ENCODE assay signal across 1 cellular context in genomic region chr19:58466760-58467589, GRCh38.
TF ChIP-seq lines count a peak whose summit lies in the region.

TSS of gene ZNF324 (plus strand) at chr19:58467080. CDS start at chr19:58469186, 2,106 bp downstream.

TF ChIP-seq in HEK293, 187 proteins besides CTCF, POLR2A, EP300 and RAD21 (continued from another document and continues in another):
- TF ChIP-seq ZBTB6 (tag by site-specific recombination; IDR thresholded peaks at IDR 0.05) (no peak), ZBTB11 (tag by site-specific recombination; conservative IDR thresholded peaks at IDR 0.05; ENCODE audit: low read depth) (peak; percentile 89), ZNF140 (tag by site-specific recombination; IDR thresholded peaks at IDR 0.05) (no peak), YY1 (tag by site-specific recombination; IDR thresholded peaks at IDR 0.05) (peak; percentile 62; the same call in 1 of the 2 replicates), HOXC10 (CRISPR knock-in tag; IDR thresholded peaks at IDR 0.05) (peak; percentile 73), ZNF518A (tag by site-specific recombination; conservative IDR thresholded peaks at IDR 0.05; ENCODE audit: low read depth) (no peak), ZNF146 (tag by site-specific recombination; IDR thresholded peaks at IDR 0.05) (no peak), ZNF398 (tag by site-specific recombination; IDR thresholded peaks at IDR 0.05) (peak; percentile 51; the same call in 1 of the 2 replicates), KLF8 (tag by site-specific recombination; IDR thresholded peaks at IDR 0.05) (0 out of 2 replicates have a peak, but pooled peaks have one; percentile 44), ZNF843 (tag by site-specific recombination; IDR thresholded peaks at IDR 0.05) (peak; percentile 49; the same call in 1 of the 2 replicates), ZXDB (tag by site-specific recombination; IDR thresholded peaks at IDR 0.05) (peak; percentile 69), ZSCAN23 (tag by site-specific recombination; IDR thresholded peaks at IDR 0.05) (no peak), SCRT2 (tag by site-specific recombination; IDR thresholded peaks at IDR 0.05) (0 out of 2 replicates have a peak, but pooled peaks have one; percentile 30), BCL11B (tag by site-specific recombination; IDR thresholded peaks at IDR 0.05; ENCODE audit: low read depth) (peak; percentile 67; the same call in 1 of the 2 replicates), ZNF335 (tag by site-specific recombination; conservative IDR thresholded peaks at IDR 0.05) (peak; percentile 98), KLF9 (tag by site-specific recombination; IDR thresholded peaks at IDR 0.05; ENCODE audit: low read depth) (peak; percentile 74), ZNF629 (tag by site-specific recombination; IDR thresholded peaks at IDR 0.05) (peak; percentile 37; the same call in 1 of the 2 replicates), ZNF133 (tag by site-specific recombination; IDR thresholded peaks at IDR 0.05) (no peak), PRDM2 (tag by site-specific recombination; IDR thresholded peaks at IDR 0.05; ENCODE audit: borderline replicate concordance) (no peak), ZNF704 (tag by site-specific recombination; IDR thresholded peaks at IDR 0.05) (no peak), ZIC2 (tag by site-specific recombination; IDR thresholded peaks at IDR 0.05) (peak; percentile 77), KLF17 (tag by site-specific recombination; IDR thresholded peaks at IDR 0.05) (no peak), KLF10 (tag by site-specific recombination; IDR thresholded peaks at IDR 0.05) (peak; percentile 79), ZNF148 (tag by site-specific recombination; IDR thresholded peaks at IDR 0.05; ENCODE audit: borderline replicate concordance) (no peak), PBX3 (CRISPR knock-in tag; IDR thresholded peaks at IDR 0.05) (peak; percentile 92), ZNF660 (tag by site-specific recombination; IDR thresholded peaks at IDR 0.05) (peak; percentile 56; the same call in 1 of the 2 replicates), ZNF114 (tag by site-specific recombination; IDR thresholded peaks at IDR 0.05) (no peak), FEZF1 (tag by site-specific recombination; IDR thresholded peaks at IDR 0.05) (peak; percentile 87), YY2 (tag by site-specific recombination; IDR thresholded peaks at IDR 0.05) (peak; percentile 66; the same call in 1 of the 2 replicates), ZNF404 (tag by site-specific recombination; IDR thresholded peaks at IDR 0.05) (no peak), ZNF394 (tag by site-specific recombination; IDR thresholded peaks at IDR 0.05; ENCODE audit: borderline replicate concordance) (no peak)
